Comparison of ENCODE assay signal across 19 cellular contexts in genomic region chr3:58321791-58322190, GRCh38.
"Had no signal": no experiment of that assay in that cellular context is flagged by ENCODE, and none has a peak within 500 bp of the region (broad histone marks: within the 10 kb centered on the region; RNA-seq: fewer than 3 reads in every experiment).

No MANE protein-coding gene starts in this region.

- H3K4me3 ChIP-seq: esophagus squamous epithelium, heart right ventricle, suprapubic skin, transverse colon, uterus had no signal

- H3K4me3 Mint-ChIP-seq: activated naive CD4-positive, alpha-beta T cell treated with anti-CD3 and anti-CD28 coated beads, Interleukin-2, amount 50 U/mL, for 24 hours; activated T-cell treated with anti-CD3 and anti-CD28 coated beads, Interleukin-2, amount 50 U/mL, for 72 hours; nephron; stimulated activated naive CD8-positive, alpha-beta T cell treated with anti-CD3 and anti-CD28 coated beads, Interleukin-15, Interleukin-2, amounts not matched to agents 100 ng/mL and 50 ng/mL, for 24 hours had no signal

- H3K9me3 ChIP-seq: esophagus squamous epithelium, heart right ventricle, suprapubic skin, transverse colon, uterus had no signal

- H3K4me1 Mint-ChIP-seq: nephron had no signal

- ATAC-seq: activated T-cell treated with anti-CD3 and anti-CD28 coated beads, Interleukin-2, amount 50 U/mL, for 72 hours; left lobe of liver had no signal

- H3K4me1 ChIP-seq: uterus had no signal

- H3K27me3 ChIP-seq: esophagus squamous epithelium, heart right ventricle, suprapubic skin, transverse colon, uterus had no signal

- H3K27ac ChIP-seq: esophagus squamous epithelium, heart right ventricle, suprapubic skin, transverse colon, uterus, WERI-Rb-1 had no signal

- H3K27me3 Mint-ChIP-seq: activated naive CD4-positive, alpha-beta T cell treated with anti-CD3 and anti-CD28 coated beads, Interleukin-2, amount 50 U/mL, for 24 hours; stimulated activated naive CD8-positive, alpha-beta T cell treated with anti-CD3 and anti-CD28 coated beads, Interleukin-15, Interleukin-2, amounts not matched to agents 100 ng/mL and 50 ng/mL, for 24 hours had no signal

- H3K36me3 Mint-ChIP-seq: activated naive CD4-positive, alpha-beta T cell treated with anti-CD3 and anti-CD28 coated beads, Interleukin-2, amount 50 U/mL, for 24 hours had no signal

- DNase-seq: activated CD4-positive, alpha-beta T cell treated with anti-CD3 and anti-CD28 coated beads, Interleukin-2, amount 50 U/mL, for 4 hours; activated gamma-delta T cell; activated T-cell treated with anti-CD3 and anti-CD28 coated beads, Interleukin-2, amount 50 U/mL, for 72 hours; cerebellar nuclear complex; cortex of kidney; esophagus squamous epithelium; heart right ventricle; kidney; occipital lobe; posterior cingulate gyrus; stimulated activated CD8-positive, alpha-beta memory T cell treated with anti-CD3 and anti-CD28 coated beads, Interleukin-4, amount 100 ng/mL, for 48 hours; transverse colon; uterus; WERI-Rb-1 had no signal

- H3K9me3 Mint-ChIP-seq: activated naive CD4-positive, alpha-beta T cell treated with anti-CD3 and anti-CD28 coated beads, Interleukin-2, amount 50 U/mL, for 24 hours; activated T-cell treated with anti-CD3 and anti-CD28 coated beads, Interleukin-2, amount 50 U/mL, for 72 hours; nephron; stimulated activated naive CD8-positive, alpha-beta T cell treated with anti-CD3 and anti-CD28 coated beads, Interleukin-15, Interleukin-2, amounts not matched to agents 100 ng/mL and 50 ng/mL, for 24 hours had no signal

- H3K36me3 ChIP-seq: uterus had no signal

- H3K27ac Mint-ChIP-seq: activated T-cell treated with anti-CD3 and anti-CD28 coated beads, Interleukin-2, amount 50 U/mL, for 72 hours had no signal
